Comparison of ENCODE assay signal across 20 cellular contexts in the genomic region with DNA sequence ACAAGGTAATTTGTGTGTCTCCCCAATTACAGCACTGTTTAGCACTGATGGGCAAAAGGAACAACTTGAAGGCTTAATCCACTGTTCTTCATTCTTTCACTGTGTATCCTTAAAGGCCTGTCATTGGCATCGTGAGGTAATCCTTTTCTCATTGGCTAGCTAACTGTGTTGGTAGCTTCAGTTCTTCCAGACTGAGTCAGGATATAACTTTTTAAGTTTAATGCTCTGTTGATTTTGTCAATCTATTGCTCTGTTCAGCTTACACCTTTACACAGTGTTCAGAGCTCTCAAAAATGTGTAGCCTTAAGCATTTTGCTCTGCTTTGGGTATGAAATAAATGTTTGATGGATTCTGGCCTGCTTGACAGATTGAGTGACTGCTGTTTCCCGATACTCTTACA.
DNase-seq lines count a peak whose midpoint lies in the region; ATAC-seq and TF ChIP-seq lines count a peak whose summit lies in the region.
"Had no signal": no experiment of that assay in that cellular context is flagged by ENCODE, and none has a peak within 500 bp of the region (broad histone marks: within the 10 kb centered on the region; RNA-seq: fewer than 3 reads in every experiment).

No MANE protein-coding gene starts in this region.

- DNase-seq in NCI-H82 (lab: John Stamatoyannopoulos, UW): peak; percentile 0
- DNase-seq in NCI-H82 treated with DMSO at 0.1 percent for 48 hours (lab: John Stamatoyannopoulos, UW; ENCODE audit: unreplicated experiment): no peak
- DNase-seq in kidney tubule cell (ENCODE audit: low spot score): peak; percentile 70
- peak; percentile 78 for DNase-seq in renal cortical epithelial cell (ENCODE audit: low read depth)
- DNase-seq in CD4-positive, alpha-beta memory T cell: no peak
- DNase-seq: CD4-positive, CD25-positive, alpha-beta regulatory T cell; COR-L47; DMS153; DND-41; H9 had no signal

- no peaks in the 10 kb centered on the region for H3K27me3 ChIP-seq in CD4-positive, alpha-beta memory T cell (ENCODE audit: insufficient read depth, low read length)
- H3K27me3 ChIP-seq: BLaER1 had no signal

- H3K36me3 ChIP-seq in CD4-positive, alpha-beta memory T cell (ENCODE audit: insufficient read depth, low read length): no peaks in the 10 kb centered on the region
- H3K36me3 ChIP-seq: BLaER1 had no signal

- no peak overlapping the region for H3K4me3 Mint-ChIP-seq in nephron
- no peak overlapping the region for H3K4me3 Mint-ChIP-seq in CD4-positive, alpha-beta memory T cell
- H3K4me3 Mint-ChIP-seq: B cell; CD4-positive, CD25-positive, alpha-beta regulatory T cell; GM23338; H9 had no signal

- peak overlapping the region; percentile 24 to 90 (median 85) for H3K27ac Mint-ChIP-seq in nephron
- H3K27ac Mint-ChIP-seq in CD4-positive, alpha-beta memory T cell: no peak overlapping the region
- H3K27ac Mint-ChIP-seq: B cell; CD4-positive, CD25-positive, alpha-beta regulatory T cell; GM23338 had no signal

- CTCF ChIA-PET in CD4-positive, alpha-beta memory T cell (lab: Charles Lee; ENCODE audit: partially characterized antibody): no interaction called here

- no peaks in the 10 kb centered on the region for H3K27me3 Mint-ChIP-seq in nephron (ENCODE audit: low read depth)
- no peaks in the 10 kb centered on the region for H3K27me3 Mint-ChIP-seq in CD4-positive, alpha-beta memory T cell
- H3K27me3 Mint-ChIP-seq: B cell; CD4-positive, CD25-positive, alpha-beta regulatory T cell had no signal

- H3K9me3 ChIP-seq in CD4-positive, alpha-beta memory T cell (ENCODE audit: control insufficient read depth in 1 of 2, low read length in 2 of 2): no peaks in the 10 kb centered on the region

- H3K9me3 Mint-ChIP-seq in nephron: peaks cover 3% of the 10 kb centered on the region
- H3K9me3 Mint-ChIP-seq in CD4-positive, alpha-beta memory T cell: peaks cover 5 to 28% (median 15%) of the 10 kb centered on the region in 8 donors
- H3K9me3 Mint-ChIP-seq: GM23338, H9 had no signal

- H3K36me3 Mint-ChIP-seq in nephron (ENCODE audit: low read depth): peaks cover 10% of the 10 kb centered on the region
- peaks cover 48% of the 10 kb centered on the region in 2 donors for H3K36me3 Mint-ChIP-seq in CD4-positive, alpha-beta memory T cell

- intact Hi-C loops in CD4-positive, alpha-beta memory T cell (cut with micrococcal nuclease): no loop called here

- H3K4me1 Mint-ChIP-seq in nephron: no peaks in the 10 kb centered on the region
- H3K4me1 Mint-ChIP-seq in CD4-positive, alpha-beta memory T cell: no peaks in the 10 kb centered on the region
- H3K4me1 Mint-ChIP-seq: B cell, GM23338, H9 had no signal

- ATAC-seq in GM18867 (IDR thresholded peaks at IDR 0.05; ENCODE audit: unreplicated experiment) (no peak), GM18520 (IDR thresholded peaks at IDR 0.05; ENCODE audit: unreplicated experiment) (no peak)
- ATAC-seq: GM12878, GM23338, HCT116 had no signal

- H3K4me1 ChIP-seq in CD4-positive, alpha-beta memory T cell (ENCODE audit: insufficient read depth, low read length): no peaks in the 10 kb centered on the region
- H3K4me1 ChIP-seq: BLaER1 had no signal

- POLR2A ChIA-PET in CD4-positive, alpha-beta memory T cell (lab: Charles Lee; ENCODE audit: partially characterized antibody): no interaction called here

- no peak for TF ChIP-seq CTCF in nephron (IDR thresholded peaks at IDR 0.05; ENCODE audit: unreplicated experiment in 3 of 3)

- no peak overlapping the region for H3K27ac ChIP-seq in CD4-positive, alpha-beta memory T cell (ENCODE audit: low read depth, low read length)
- H3K27ac ChIP-seq: 22Rv1, BLaER1, C4-2B had no signal

- no peak overlapping the region for H3K4me3 ChIP-seq in CD4-positive, alpha-beta memory T cell (ENCODE audit: low read length in 2 of 2)
- H3K4me3 ChIP-seq: BLaER1, GM12878, GM23338 had no signal

Comparison
In these comparisons a context has a peak if more than half of its experiments do, and no peak if none do; other contexts are left out.
1. DNase-seq: peak in NCI-H82 (single experiment), kidney tubule cell (single experiment) and renal cortical epithelial cell (single experiment); none in NCI-H82 treated with DMSO at 0.1 percent for 48 hours (single experiment) and CD4-positive, alpha-beta memory T cell (0 of 5).
2. H3K27ac Mint-ChIP-seq: peak in nephron (3 of 3); none in CD4-positive, alpha-beta memory T cell (0 of 7).